ENCODE assay signal across 20 cellular contexts in genomic region chr9:130262771-130263170, GRCh38. TPM values are rescaled to one million over a fixed set of nuclear protein-coding genes. Genes with fewer than 3 reads are reported as not detected.
"Had no signal": no experiment of that assay in that cellular context is flagged by ENCODE, and none has a peak within 500 bp of the region (broad histone marks: within the 10 kb centered on the region; RNA-seq: fewer than 3 reads in every experiment).

No MANE protein-coding gene starts in this region.

- H3K4me3 Mint-ChIP-seq: naive thymus-derived CD4-positive, alpha-beta T cell; nephron progenitor cell; stimulated activated effector memory CD8-positive, alpha-beta T cell treated with anti-CD3 and anti-CD28 coated beads, Interleukin-12 subunit alpha, Interleukin-12 subunit beta, amount 100 ng/mL, for 72 hours; stimulated activated naive CD8-positive, alpha-beta T cell treated with anti-CD3 and anti-CD28 coated beads, Interleukin-15, Interleukin-2, amounts not matched to agents 100 ng/mL and 50 ng/mL, for 24 hours had no signal

- H3K27ac Mint-ChIP-seq: nephron progenitor cell; stimulated activated effector memory CD8-positive, alpha-beta T cell treated with anti-CD3 and anti-CD28 coated beads, Interleukin-12 subunit alpha, Interleukin-12 subunit beta, amount 100 ng/mL, for 72 hours; stimulated activated naive CD8-positive, alpha-beta T cell treated with anti-CD3 and anti-CD28 coated beads, Interleukin-15, Interleukin-2, amounts not matched to agents 100 ng/mL and 50 ng/mL, for 24 hours had no signal

- DNase-seq: effector CD8-positive, alpha-beta T cell; gastrocnemius medialis; islet precursor cell; left lung; naive thymus-derived CD4-positive, alpha-beta T cell; nephron progenitor cell; psoas muscle; stimulated activated CD4-positive, alpha-beta T cell treated with anti-CD3 and anti-CD28 coated beads, Interleukin-4, amount 100 ng/mL, for 1 hour; stimulated activated CD8-positive, alpha-beta memory T cell treated with anti-CD3 and anti-CD28 coated beads, Interleukin-4, amount 100 ng/mL, for 48 hours had no signal

- H3K36me3 ChIP-seq: cardiac muscle cell, gastrocnemius medialis, left lung, tibial nerve had no signal

- H3K79me2 ChIP-seq: parathyroid adenoma had no signal

- H3K4me1 Mint-ChIP-seq: stimulated activated effector memory CD8-positive, alpha-beta T cell treated with anti-CD3 and anti-CD28 coated beads, Interleukin-12 subunit alpha, Interleukin-12 subunit beta, amount 100 ng/mL, for 72 hours had no signal

- H3K36me3 Mint-ChIP-seq: naive thymus-derived CD4-positive, alpha-beta T cell; stimulated activated effector memory CD8-positive, alpha-beta T cell treated with anti-CD3 and anti-CD28 coated beads, Interleukin-12 subunit alpha, Interleukin-12 subunit beta, amount 100 ng/mL, for 72 hours had no signal

- H3K27ac ChIP-seq: cardiac muscle cell, coronary artery, left lung, parathyroid adenoma, psoas muscle, tibial nerve had no signal

- H3K9me3 ChIP-seq: gastrocnemius medialis, left lung, psoas muscle, tibial nerve had no signal

- H3K4me1 ChIP-seq: parathyroid adenoma had no signal

- H3K9me3 Mint-ChIP-seq: nephron progenitor cell; stimulated activated effector memory CD8-positive, alpha-beta T cell treated with anti-CD3 and anti-CD28 coated beads, Interleukin-12 subunit alpha, Interleukin-12 subunit beta, amount 100 ng/mL, for 72 hours; stimulated activated naive CD8-positive, alpha-beta T cell treated with anti-CD3 and anti-CD28 coated beads, Interleukin-15, Interleukin-2, amounts not matched to agents 100 ng/mL and 50 ng/mL, for 24 hours had no signal

- H3K9ac ChIP-seq: parathyroid adenoma had no signal

- FAIRE-seq: endometrium had no signal

- ATAC-seq: esophagus mucosa; left lung; naive thymus-derived CD4-positive, alpha-beta T cell; stimulated activated effector memory CD8-positive, alpha-beta T cell treated with anti-CD3 and anti-CD28 coated beads, Interleukin-12 subunit alpha, Interleukin-12 subunit beta, amount 100 ng/mL, for 72 hours had no signal

- H2AFZ ChIP-seq: parathyroid adenoma had no signal

- H3K4me3 ChIP-seq: cardiac muscle cell, coronary artery, gastrocnemius medialis, left lung, lung, psoas muscle, smooth muscle cell, tibial nerve had no signal

RNA-seq across cellular contexts. Expression of gene HMCN2, which starts 2.8 kb away (rescaled TPM):
- total RNA-seq: fibroblast of villous mesenchyme; naive thymus-derived CD4-positive, alpha-beta T cell had no signal
- polyA plus RNA-seq: naive thymus-derived CD4-positive, alpha-beta T cell; smooth muscle cell had no signal
